Comparison of ENCODE assay signal across 8 cellular contexts in genomic region chr13:40668335-40668734, GRCh38. TPM values are rescaled to one million over a fixed set of nuclear protein-coding genes. Genes with fewer than 3 reads are reported as not detected.
DNase-seq lines count a peak whose midpoint lies in the region; ATAC-seq and TF ChIP-seq lines count a peak whose summit lies in the region.

No MANE protein-coding gene starts in this region.

- 74% methylated on average over 11 of the region's 11 CpGs for WGBS in HUES64

- H3K27me3 Mint-ChIP-seq in activated T-cell treated with anti-CD3 and anti-CD28 coated beads, Interleukin-2, amount 50 U/mL, for 4 hours (ENCODE audit: low read depth): no peaks in the 10 kb centered on the region

- DNase-seq in BJ (ENCODE audit: low read depth): no peak
- peak; percentile 21 for DNase-seq in activated T-cell treated with anti-CD3 and anti-CD28 coated beads, Interleukin-2, amount 50 U/mL, for 4 hours
- DNase-seq in hepatic stellate cell (ENCODE audit: low spot score): peak; percentile 37
- peak in 1 of 2 donors; percentile 66 for DNase-seq in stimulated activated effector memory CD8-positive, alpha-beta T cell treated with anti-CD3 and anti-CD28 coated beads, Interleukin-12 subunit alpha, Interleukin-12 subunit beta, amount 100 ng/mL, for 72 hours (ENCODE audit: low spot score in 2 of 2)
- no peak for DNase-seq in H4 (ENCODE audit: low spot score)

- H3K9ac ChIP-seq in HUES64 (ENCODE audit: low read depth, low read length): no peak overlapping the region

- peak; percentile 51; the same call in 1 of the 2 replicates for TF ChIP-seq CTCF in BJ (IDR thresholded peaks at IDR 0.05; ENCODE audit: insufficient read depth, low read depth, low read length)

- peaks cover 43% of the 10 kb centered on the region for H3K4me1 ChIP-seq in HUES64 (ENCODE audit: insufficient read depth, low read length)

- H3K36me3 Mint-ChIP-seq in activated T-cell treated with anti-CD3 and anti-CD28 coated beads, Interleukin-2, amount 50 U/mL, for 4 hours (ENCODE audit: insufficient read depth): no peaks in the 10 kb centered on the region
- peaks cover 18% of the 10 kb centered on the region for H3K36me3 Mint-ChIP-seq in stimulated activated effector memory CD8-positive, alpha-beta T cell treated with anti-CD3 and anti-CD28 coated beads, Interleukin-12 subunit alpha, Interleukin-12 subunit beta, amount 100 ng/mL, for 72 hours

- CTCF ChIA-PET in BJ (lab: Yijun Ruan, JAX): interaction anchor here (0.6 to 2.1 kb wide), 13 partner anchors 11 to 794 kb away, joined by 3 to 10 read pairs (median 3); no protein-coding TSS in a partner anchor

- H3K27ac ChIP-seq in HUES64 (ENCODE audit: low read depth, low read length): no peak overlapping the region

- H3K9me3 Mint-ChIP-seq in activated T-cell treated with anti-CD3 and anti-CD28 coated beads, Interleukin-2, amount 50 U/mL, for 4 hours: no peaks in the 10 kb centered on the region
- H3K9me3 Mint-ChIP-seq in stimulated activated effector memory CD8-positive, alpha-beta T cell treated with anti-CD3 and anti-CD28 coated beads, Interleukin-12 subunit alpha, Interleukin-12 subunit beta, amount 100 ng/mL, for 72 hours: no peaks in the 10 kb centered on the region

- H3K4me1 Mint-ChIP-seq in activated T-cell treated with anti-CD3 and anti-CD28 coated beads, Interleukin-2, amount 50 U/mL, for 4 hours (ENCODE audit: low read depth): peaks cover 34% of the 10 kb centered on the region
- H3K4me1 Mint-ChIP-seq in stimulated activated effector memory CD8-positive, alpha-beta T cell treated with anti-CD3 and anti-CD28 coated beads, Interleukin-12 subunit alpha, Interleukin-12 subunit beta, amount 100 ng/mL, for 72 hours: peaks cover 16% of the 10 kb centered on the region

- peak overlapping the region; percentile 92 for H3K27ac Mint-ChIP-seq in stimulated activated effector memory CD8-positive, alpha-beta T cell treated with anti-CD3 and anti-CD28 coated beads, Interleukin-12 subunit alpha, Interleukin-12 subunit beta, amount 100 ng/mL, for 72 hours

- no peak for ATAC-seq in activated T-cell treated with anti-CD3 and anti-CD28 coated beads, Interleukin-2, amount 50 U/mL, for 4 hours
- peak; percentile 17 for ATAC-seq in stimulated activated effector memory CD8-positive, alpha-beta T cell treated with anti-CD3 and anti-CD28 coated beads, Interleukin-12 subunit alpha, Interleukin-12 subunit beta, amount 100 ng/mL, for 72 hours
- no peak for ATAC-seq in GM18873 (IDR thresholded peaks at IDR 0.05; ENCODE audit: low FRiP score, unreplicated experiment)
- no peak for ATAC-seq in GM19328 (IDR thresholded peaks at IDR 0.05; ENCODE audit: unreplicated experiment)

- peak overlapping the region; percentile 91 for H3K4me3 Mint-ChIP-seq in activated T-cell treated with anti-CD3 and anti-CD28 coated beads, Interleukin-2, amount 50 U/mL, for 4 hours
- H3K4me3 Mint-ChIP-seq in stimulated activated effector memory CD8-positive, alpha-beta T cell treated with anti-CD3 and anti-CD28 coated beads, Interleukin-12 subunit alpha, Interleukin-12 subunit beta, amount 100 ng/mL, for 72 hours: peak overlapping the region; percentile 89

- no peaks in the 10 kb centered on the region for H3K9me3 ChIP-seq in HUES64 (ENCODE audit: insufficient read depth, low read depth, low read length)

- H3K4me3 ChIP-seq in BJ (ENCODE audit: low read depth, low read length) (no peak overlapping the region), HUES64 (ENCODE audit: low read length) (peak overlapping the region; percentile 91; the same call in 1 of the 2 replicates)

- no peaks in the 10 kb centered on the region for H3K27me3 ChIP-seq in BJ (ENCODE audit: control insufficient read depth, insufficient read depth, low read length)
- H3K27me3 ChIP-seq in HUES64 (ENCODE audit: insufficient read depth, low read length): peaks cover 12% of the 10 kb centered on the region; the same call in 1 of the 2 replicates

- H3K36me3 ChIP-seq in BJ (ENCODE audit: control insufficient read depth, insufficient read depth, low read length) (no peaks in the 10 kb centered on the region), HUES64 (ENCODE audit: insufficient read depth, low read length) (no peaks in the 10 kb centered on the region)

- POLR2A ChIA-PET in BJ (lab: Charles Lee): interaction anchor here (0.7 kb wide), 1 partner anchor 416 kb away, joined by 4 read pairs; no protein-coding TSS in a partner anchor

RNA-seq across cellular contexts. Expression of gene FOXO1, which starts 1.9 kb away (rescaled TPM):
- 3.5 and 5.3 TPM in 2 replicates for polyA plus RNA-seq in BJ (2011; rRNA removed)
- 8.4 and 9.5 TPM in 2 replicates for polyA minus RNA-seq in BJ (2011; rRNA and poly(A)+ RNA removed)
- polyA plus RNA-seq in HUES64 (2013, experiment 1 of 2): 21.4 TPM
- polyA plus RNA-seq in HUES64 (2013, experiment 2 of 2): 20.2 TPM
- 10 to 100 TPM; 61.1 to 64.0 (median 62.7) TPM for total RNA-seq in activated T-cell treated with anti-CD3 and anti-CD28 coated beads, Interleukin-2, amount 50 U/mL, for 4 hours
- 1.7 and 2.1 TPM in 2 replicates for total RNA-seq in H4 (2014; rRNA removed; shearing (Covaris generic))

Comparison
In these comparisons a context has a peak if more than half of its experiments do, and no peak if none do; other contexts are left out.
1. DNase-seq: peak in activated T-cell treated with anti-CD3 and anti-CD28 coated beads, Interleukin-2, amount 50 U/mL, for 4 hours (single experiment) and hepatic stellate cell (single experiment); none in BJ (single experiment) and H4 (single experiment).
2. RNA of gene FOXO1, which starts 1.9 kb away (total RNA-seq): 61.1 to 64.0 TPM in activated T-cell treated with anti-CD3 and anti-CD28 coated beads, Interleukin-2, amount 50 U/mL, for 4 hours; 1.7 to 2.1 TPM in H4; every median in the first group is over 10 times any median in the second.